ENCODE assay signal across 9 cellular contexts in genomic region chr9:106916491-106917235, GRCh38. TPM values are rescaled to one million over a fixed set of nuclear protein-coding genes. Genes with fewer than 3 reads are reported as not detected.
DNase-seq lines count a peak whose midpoint lies in the region; ATAC-seq, FAIRE-seq and TF ChIP-seq lines count a peak whose summit lies in the region.
"Had no signal": no experiment of that assay in that cellular context is flagged by ENCODE, and none has a peak within 500 bp of the region (broad histone marks: within the 10 kb centered on the region; RNA-seq: fewer than 3 reads in every experiment).

No MANE protein-coding gene starts in this region.

- H3K4me1 Mint-ChIP-seq in neural crest cell, result peaks cover 88% of the 10 kb centered on the region
- H3K4me1 Mint-ChIP-seq: central memory CD8-positive, alpha-beta T cell had no signal

- H3K27me3 ChIP-seq in dorsolateral prefrontal cortex, result no peaks in the 10 kb centered on the region

- peaks cover 55% of the 10 kb centered on the region for H3K36me3 Mint-ChIP-seq in neural crest cell (ENCODE audit: low read depth)

- peak; percentile 98 for FAIRE-seq in RCC 7860 (lab: Jason Lieb, UNC)

- no peak overlapping the region for H3K4me3 ChIP-seq in fibroblast of mammary gland (ENCODE audit: control insufficient read depth, low read depth, low read length)
- H3K4me3 ChIP-seq in dorsolateral prefrontal cortex, result no peak overlapping the region

- no peaks in the 10 kb centered on the region for H3K27me3 Mint-ChIP-seq in neural crest cell (ENCODE audit: low read depth)
- H3K27me3 Mint-ChIP-seq: central memory CD8-positive, alpha-beta T cell had no signal

- H3K4me3 Mint-ChIP-seq in neural crest cell, result no peak overlapping the region
- H3K4me3 Mint-ChIP-seq: central memory CD8-positive, alpha-beta T cell had no signal

- intact Hi-C loops in sciatic nerve (cut with DNase I) (no loop called here), dorsolateral prefrontal cortex (cut with DNase I) (no loop called here)

- no peak for ATAC-seq in sciatic nerve

- DNase-seq in EH (ENCODE audit: low read depth), result peak; percentile 92
- peak; percentile 98 for DNase-seq in RCC 7860 (ENCODE audit: low spot score)
- peak; percentile 80 for DNase-seq in fibroblast of mammary gland (ENCODE audit: low read depth)
- no peak for DNase-seq in neural crest cell (ENCODE audit: low read depth, low spot score)
- DNase-seq in sciatic nerve (ENCODE audit: low spot score), result no peak
- DNase-seq in superior temporal gyrus (ENCODE audit: extremely low spot score), result no peak
- no peak for DNase-seq in T-helper 1 cell
- no peak for DNase-seq in dorsolateral prefrontal cortex

- peak overlapping the region in 1 of 59 donors; percentile 15 for H3K27ac ChIP-seq in dorsolateral prefrontal cortex

- H3K27ac Mint-ChIP-seq in neural crest cell (ENCODE audit: unreplicated experiment), result peak overlapping the region; percentile 4

- TF ChIP-seq CTCF in fibroblast of mammary gland (conservative IDR thresholded peaks at IDR 0.05; ENCODE audit: control insufficient read depth, insufficient read depth, low read depth, low read length), result no peak
- no peak for TF ChIP-seq CTCF in neural crest cell (conservative IDR thresholded peaks at IDR 0.05)
- no peak for TF ChIP-seq CTCF in dorsolateral prefrontal cortex (IDR thresholded peaks at IDR 0.05 in 54 of 56, conservative IDR thresholded peaks at IDR 0.05 in 2 of 56; ENCODE audit: low read depth in 1 of 56, partially characterized antibody in 56 of 56)

- peaks cover 9% of the 10 kb centered on the region for H3K9me3 Mint-ChIP-seq in neural crest cell

RNA-seq across cellular contexts. Expression of gene ZNF462, which starts 53.7 kb away (rescaled TPM):
- total RNA-seq in neural crest cell (195 and 199 TPM in 2 replicates), sciatic nerve (51.1 TPM), dorsolateral prefrontal cortex (10 to 100 TPM; 28.3 to 76.5 (median 48.5) TPM)

Comparison
In these comparisons a context has a peak if more than half of its experiments do, and no peak if none do; other contexts are left out.
1. DNase-seq: peak in EH (single experiment), RCC 7860 (single experiment) and fibroblast of mammary gland (single experiment); none in neural crest cell (single experiment), sciatic nerve (single experiment), superior temporal gyrus (single experiment), T-helper 1 cell (0 of 5) and dorsolateral prefrontal cortex (0 of 10).